8 cellular contexts compared by ENCODE assay signal in genomic region chr9:105447814-105448812, GRCh38. TPM values are rescaled to one million over a fixed set of nuclear protein-coding genes. Genes with fewer than 3 reads are reported as not detected.
A peak's percentile ranks its signal among the peaks of the same experiment; 100 is the strongest.
DNase-seq lines count a peak whose midpoint lies in the region; ATAC-seq and TF ChIP-seq lines count a peak whose summit lies in the region.

TSS of gene FSD1L (plus strand) at chr9:105448034. CDS start at chr9:105448221, 187 bp downstream.

- ATAC-seq in GM18505 (IDR thresholded peaks at IDR 0.05; ENCODE audit: unreplicated experiment) (peak; percentile 96), HG02938 (IDR thresholded peaks at IDR 0.05; ENCODE audit: unreplicated experiment) (peak; percentile 90)

- TF ChIP-seq POLR2A in GM18505 (IDR thresholded peaks at IDR 0.05; ENCODE audit: borderline replicate concordance, extremely low read depth, insufficient read depth, insufficient read length), result peak; percentile 77

- no peaks in the 10 kb centered on the region for H3K27me3 ChIP-seq in ascending aorta
- no peaks in the 10 kb centered on the region for H3K27me3 ChIP-seq in hepatocyte

- no peaks in the 10 kb centered on the region for H3K9me3 ChIP-seq in ascending aorta
- no peaks in the 10 kb centered on the region for H3K9me3 ChIP-seq in hepatocyte (ENCODE audit: low read depth)

- TF ChIP-seq CTCF in ascending aorta (IDR thresholded peaks at IDR 0.05), result peak in 2 of 3 experiments; percentile 19 to 27
- peak; percentile 20 for TF ChIP-seq CTCF in hepatocyte (IDR thresholded peaks at IDR 0.05; ENCODE audit: poor library complexity)

- peaks cover 40% of the 10 kb centered on the region for H3K79me2 ChIP-seq in hepatocyte

- intact Hi-C loops in ascending aorta (cut with DNase I), result loop anchor here (5.0 kb wide), 3 partner anchors 109 to 244 kb away; partner anchors contain the start of genes FKTN and TMEM38B

- H3K27ac ChIP-seq in ascending aorta (peak within 1 kb of the TSS; percentile 59 to 66), hepatocyte (peak within 1 kb of the TSS; percentile 80)

- H3K4me3 ChIP-seq in ascending aorta (peak within 1 kb of the TSS; percentile 77 to 88), hepatocyte (peak within 1 kb of the TSS; percentile 84)

- no peaks in the 10 kb centered on the region for H3K4me1 ChIP-seq in ascending aorta
- peaks cover 7% of the 10 kb centered on the region for H3K4me1 ChIP-seq in hepatocyte (ENCODE audit: insufficient read depth)

- H2AFZ ChIP-seq in hepatocyte, result peak within 1 kb of the TSS; percentile 94

- no peaks in the 10 kb centered on the region for H4K20me1 ChIP-seq in hepatocyte (ENCODE audit: insufficient read depth, poor library complexity, severe bottlenecking)

- DNase-seq in NCI-H1694 (lab: John Stamatoyannopoulos, UW) (peak; percentile 56), T-helper 2 cell (peak; percentile 53 to 87 (median 66)), ascending aorta (ENCODE audit: low spot score in 2 of 2) (peak; percentile 67 to 94), hepatocyte (ENCODE audit: low spot score) (peak; percentile 97), retina (peak; percentile 98), cortex of kidney (lab: John Stamatoyannopoulos, UW) (no peak)

- H3K9me2 ChIP-seq in hepatocyte (replicated peaks; ENCODE audit: insufficient read depth), result no peaks in the 10 kb centered on the region

- WGBS in hepatocyte (ENCODE audit: low lambda C conversion rate, missing lambda C conversion rate), result 1% methylated on average over 62 of the region's 87 CpGs

- peak within 1 kb of the TSS; percentile 86 for H3K4me2 ChIP-seq in hepatocyte

- H3K36me3 ChIP-seq in ascending aorta (no peaks in the 10 kb centered on the region), hepatocyte (replicated peaks; ENCODE audit: insufficient read depth, low read depth) (no peaks in the 10 kb centered on the region)

RNA-seq across cellular contexts. Expression of gene FSD1L, which starts in this region (rescaled TPM):
- total RNA-seq in ascending aorta, result 0.43 TPM
- 7.3 and 9.3 TPM in 2 replicates for total RNA-seq in hepatocyte
- polyA plus RNA-seq in hepatocyte, result 1.1 and 2.5 TPM in 2 replicates

Comparison
In these comparisons a context has a peak if more than half of its experiments do, and no peak if none do; other contexts are left out.
1. Peak in DNase-seq, H3K4me3 ChIP-seq and H3K27ac ChIP-seq in ascending aorta; RNA of the gene not detected or under 1 TPM.